Comparison of ENCODE assay signal across 15 cellular contexts in genomic region chr3:127013758-127014535, GRCh38.
"Had no signal": no experiment of that assay in that cellular context is flagged by ENCODE, and none has a peak within 500 bp of the region (broad histone marks: within the 10 kb centered on the region; RNA-seq: fewer than 3 reads in every experiment).

No MANE protein-coding gene starts in this region.

- H3K4me1 ChIP-seq: prostate gland, right lobe of liver had no signal

- H3K9me3 ChIP-seq: esophagus muscularis mucosa, prostate gland, right lobe of liver had no signal

- H3K9me3 Mint-ChIP-seq: activated CD4-positive, alpha-beta memory T cell treated with anti-CD3 and anti-CD28 coated beads, Interleukin-2, amount 10 ng/mL, durations not matched to agents 7 days and 5 days; naive thymus-derived CD4-positive, alpha-beta T cell; stimulated activated effector memory CD8-positive, alpha-beta T cell treated with anti-CD3 and anti-CD28 coated beads, Interleukin-12 subunit alpha, Interleukin-12 subunit beta, amount 100 ng/mL, for 72 hours had no signal

- DNase-seq: activated CD4-positive, alpha-beta memory T cell treated with anti-CD3 and anti-CD28 coated beads, Interleukin-2, amount 10 ng/mL, durations not matched to agents 7 days and 5 days; activated CD4-positive, alpha-beta T cell treated with anti-CD3 and anti-CD28 coated beads for 36 hours; activated CD8-positive, alpha-beta memory T cell treated with anti-CD3 and anti-CD28 coated beads, Interleukin-2, amount 50 U/mL, for 48 hours; activated naive CD4-positive, alpha-beta T cell; glutamatergic neuron; naive thymus-derived CD4-positive, alpha-beta T cell; occipital lobe; right lobe of liver; substantia nigra; T-helper 9 cell; trophoblast cell had no signal

- H3K4me1 Mint-ChIP-seq: activated CD4-positive, alpha-beta memory T cell treated with anti-CD3 and anti-CD28 coated beads, Interleukin-2, amount 10 ng/mL, durations not matched to agents 7 days and 5 days; activated CD4-positive, alpha-beta T cell treated with anti-CD3 and anti-CD28 coated beads for 36 hours; stimulated activated effector memory CD8-positive, alpha-beta T cell treated with anti-CD3 and anti-CD28 coated beads, Interleukin-12 subunit alpha, Interleukin-12 subunit beta, amount 100 ng/mL, for 72 hours had no signal

- H3K27me3 Mint-ChIP-seq: activated CD4-positive, alpha-beta memory T cell treated with anti-CD3 and anti-CD28 coated beads, Interleukin-2, amount 10 ng/mL, durations not matched to agents 7 days and 5 days; activated CD4-positive, alpha-beta T cell treated with anti-CD3 and anti-CD28 coated beads for 36 hours; naive thymus-derived CD4-positive, alpha-beta T cell had no signal

- H3K4me3 ChIP-seq: esophagus muscularis mucosa, prostate gland, right lobe of liver had no signal

- H3K27ac Mint-ChIP-seq: activated CD4-positive, alpha-beta memory T cell treated with anti-CD3 and anti-CD28 coated beads, Interleukin-2, amount 10 ng/mL, durations not matched to agents 7 days and 5 days; activated CD4-positive, alpha-beta T cell treated with anti-CD3 and anti-CD28 coated beads for 36 hours; naive thymus-derived CD4-positive, alpha-beta T cell; stimulated activated effector memory CD8-positive, alpha-beta T cell treated with anti-CD3 and anti-CD28 coated beads, Interleukin-12 subunit alpha, Interleukin-12 subunit beta, amount 100 ng/mL, for 72 hours had no signal

- H3K4me3 Mint-ChIP-seq: activated CD4-positive, alpha-beta memory T cell treated with anti-CD3 and anti-CD28 coated beads, Interleukin-2, amount 10 ng/mL, durations not matched to agents 7 days and 5 days; activated CD4-positive, alpha-beta T cell treated with anti-CD3 and anti-CD28 coated beads for 36 hours; naive thymus-derived CD4-positive, alpha-beta T cell; stimulated activated effector memory CD8-positive, alpha-beta T cell treated with anti-CD3 and anti-CD28 coated beads, Interleukin-12 subunit alpha, Interleukin-12 subunit beta, amount 100 ng/mL, for 72 hours had no signal

- H3K27ac ChIP-seq: esophagus muscularis mucosa, prostate gland, right lobe of liver, VCaP had no signal

- H3K27me3 ChIP-seq: esophagus muscularis mucosa, right lobe of liver had no signal

- ATAC-seq: activated CD4-positive, alpha-beta T cell treated with anti-CD3 and anti-CD28 coated beads for 36 hours; naive thymus-derived CD4-positive, alpha-beta T cell; stimulated activated effector memory CD8-positive, alpha-beta T cell treated with anti-CD3 and anti-CD28 coated beads, Interleukin-12 subunit alpha, Interleukin-12 subunit beta, amount 100 ng/mL, for 72 hours had no signal
